ENCODE assay signal across 1 cellular context in the genomic region with DNA sequence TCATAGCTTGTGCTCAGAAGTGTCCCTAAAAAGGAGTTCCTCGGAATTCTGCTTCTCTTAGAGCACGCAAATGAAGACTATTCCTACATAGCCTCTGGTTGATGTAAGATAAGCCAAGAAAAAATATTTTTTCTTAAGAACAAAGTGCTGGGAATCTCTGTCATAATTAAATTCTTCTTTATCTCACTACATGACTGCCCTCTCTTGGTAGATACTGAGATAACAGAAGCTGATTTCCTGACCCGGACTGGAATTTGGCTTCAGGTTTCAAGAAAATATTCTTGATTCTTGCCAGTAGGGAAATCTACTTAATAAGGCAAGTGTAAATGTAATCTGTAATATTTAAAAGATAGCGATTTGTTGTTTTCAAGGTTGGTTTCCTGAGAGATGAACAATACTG.
TF ChIP-seq lines count a peak whose summit lies in the region.

No MANE protein-coding gene starts in this region.

TF ChIP-seq in GM23338, 12 proteins besides CTCF, POLR2A, EP300 and RAD21 (continued from another document):
- TF ChIP-seq, protein P1, sequence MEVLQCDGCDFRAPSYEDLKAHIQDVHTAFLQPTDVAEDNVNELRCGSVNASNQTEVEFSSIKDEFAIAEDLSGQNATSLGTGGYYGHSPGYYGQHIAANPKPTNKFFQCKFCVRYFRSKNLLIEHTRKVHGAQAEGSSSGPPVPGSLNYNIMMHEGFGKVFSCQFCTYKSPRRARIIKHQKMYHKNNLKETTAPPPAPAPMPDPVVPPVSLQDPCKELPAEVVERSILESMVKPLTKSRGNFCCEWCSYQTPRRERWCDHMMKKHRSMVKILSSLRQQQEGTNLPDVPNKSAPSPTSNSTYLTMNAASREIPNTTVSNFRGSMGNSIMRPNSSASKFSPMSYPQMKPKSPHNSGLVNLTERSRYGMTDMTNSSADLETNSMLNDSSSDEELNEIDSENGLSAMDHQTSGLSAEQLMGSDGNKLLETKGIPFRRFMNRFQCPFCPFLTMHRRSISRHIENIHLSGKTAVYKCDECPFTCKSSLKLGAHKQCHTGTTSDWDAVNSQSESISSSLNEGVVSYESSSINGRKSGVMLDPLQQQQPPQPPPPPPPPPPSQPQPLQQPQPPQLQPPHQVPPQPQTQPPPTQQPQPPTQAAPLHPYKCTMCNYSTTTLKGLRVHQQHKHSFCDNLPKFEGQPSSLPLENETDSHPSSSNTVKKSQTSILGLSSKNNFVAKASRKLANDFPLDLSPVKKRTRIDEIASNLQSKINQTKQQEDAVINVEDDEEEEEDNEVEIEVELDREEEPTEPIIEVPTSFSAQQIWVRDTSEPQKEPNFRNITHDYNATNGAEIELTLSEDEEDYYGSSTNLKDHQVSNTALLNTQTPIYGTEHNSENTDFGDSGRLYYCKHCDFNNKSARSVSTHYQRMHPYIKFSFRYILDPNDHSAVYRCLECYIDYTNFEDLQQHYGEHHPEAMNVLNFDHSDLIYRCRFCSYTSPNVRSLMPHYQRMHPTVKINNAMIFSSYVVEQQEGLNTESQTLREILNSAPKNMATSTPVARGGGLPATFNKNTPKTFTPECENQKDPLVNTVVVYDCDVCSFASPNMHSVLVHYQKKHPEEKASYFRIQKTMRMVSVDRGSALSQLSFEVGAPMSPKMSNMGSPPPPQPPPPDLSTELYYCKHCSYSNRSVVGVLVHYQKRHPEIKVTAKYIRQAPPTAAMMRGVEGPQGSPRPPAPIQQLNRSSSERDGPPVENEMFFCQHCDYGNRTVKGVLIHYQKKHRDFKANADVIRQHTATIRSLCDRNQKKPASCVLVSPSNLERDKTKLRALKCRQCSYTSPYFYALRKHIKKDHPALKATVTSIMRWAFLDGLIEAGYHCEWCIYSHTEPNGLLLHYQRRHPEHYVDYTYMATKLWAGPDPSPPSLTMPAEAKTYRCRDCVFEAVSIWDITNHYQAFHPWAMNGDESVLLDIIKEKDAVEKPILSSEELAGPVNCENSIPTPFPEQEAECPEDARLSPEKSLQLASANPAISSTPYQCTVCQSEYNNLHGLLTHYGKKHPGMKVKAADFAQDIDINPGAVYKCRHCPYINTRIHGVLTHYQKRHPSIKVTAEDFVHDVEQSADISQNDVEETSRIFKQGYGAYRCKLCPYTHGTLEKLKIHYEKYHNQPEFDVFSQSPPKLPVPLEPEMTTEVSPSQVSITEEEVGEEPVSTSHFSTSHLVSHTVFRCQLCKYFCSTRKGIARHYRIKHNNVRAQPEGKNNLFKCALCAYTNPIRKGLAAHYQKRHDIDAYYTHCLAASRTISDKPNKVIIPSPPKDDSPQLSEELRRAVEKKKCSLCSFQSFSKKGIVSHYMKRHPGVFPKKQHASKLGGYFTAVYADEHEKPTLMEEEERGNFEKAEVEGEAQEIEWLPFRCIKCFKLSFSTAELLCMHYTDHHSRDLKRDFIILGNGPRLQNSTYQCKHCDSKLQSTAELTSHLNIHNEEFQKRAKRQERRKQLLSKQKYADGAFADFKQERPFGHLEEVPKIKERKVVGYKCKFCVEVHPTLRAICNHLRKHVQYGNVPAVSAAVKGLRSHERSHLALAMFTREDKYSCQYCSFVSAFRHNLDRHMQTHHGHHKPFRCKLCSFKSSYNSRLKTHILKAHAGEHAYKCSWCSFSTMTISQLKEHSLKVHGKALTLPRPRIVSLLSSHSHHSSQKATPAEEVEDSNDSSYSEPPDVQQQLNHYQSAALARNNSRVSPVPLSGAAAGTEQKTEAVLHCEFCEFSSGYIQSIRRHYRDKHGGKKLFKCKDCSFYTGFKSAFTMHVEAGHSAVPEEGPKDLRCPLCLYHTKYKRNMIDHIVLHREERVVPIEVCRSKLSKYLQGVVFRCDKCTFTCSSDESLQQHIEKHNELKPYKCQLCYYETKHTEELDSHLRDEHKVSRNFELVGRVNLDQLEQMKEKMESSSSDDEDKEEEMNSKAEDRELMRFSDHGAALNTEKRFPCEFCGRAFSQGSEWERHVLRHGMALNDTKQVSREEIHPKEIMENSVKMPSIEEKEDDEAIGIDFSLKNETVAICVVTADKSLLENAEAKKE (CRISPR knock-in tag; IDR thresholded peaks at IDR 0.05) = no peak
- no peak for TF ChIP-seq POLR2AphosphoS5 (IDR thresholded peaks at IDR 0.05; ENCODE audit: low read depth)
- TF ChIP-seq JUNB (IDR thresholded peaks at IDR 0.05; ENCODE audit: unreplicated experiment) = no peak
- TF ChIP-seq ZNF114 (CRISPR knock-in tag; IDR thresholded peaks at IDR 0.05) = no peak
- no peak for TF ChIP-seq EZH2phosphoT487 (IDR thresholded peaks at IDR 0.05; ENCODE audit: unreplicated experiment)
